ENCODE assay signal across 1 cellular context in the genomic region with DNA sequence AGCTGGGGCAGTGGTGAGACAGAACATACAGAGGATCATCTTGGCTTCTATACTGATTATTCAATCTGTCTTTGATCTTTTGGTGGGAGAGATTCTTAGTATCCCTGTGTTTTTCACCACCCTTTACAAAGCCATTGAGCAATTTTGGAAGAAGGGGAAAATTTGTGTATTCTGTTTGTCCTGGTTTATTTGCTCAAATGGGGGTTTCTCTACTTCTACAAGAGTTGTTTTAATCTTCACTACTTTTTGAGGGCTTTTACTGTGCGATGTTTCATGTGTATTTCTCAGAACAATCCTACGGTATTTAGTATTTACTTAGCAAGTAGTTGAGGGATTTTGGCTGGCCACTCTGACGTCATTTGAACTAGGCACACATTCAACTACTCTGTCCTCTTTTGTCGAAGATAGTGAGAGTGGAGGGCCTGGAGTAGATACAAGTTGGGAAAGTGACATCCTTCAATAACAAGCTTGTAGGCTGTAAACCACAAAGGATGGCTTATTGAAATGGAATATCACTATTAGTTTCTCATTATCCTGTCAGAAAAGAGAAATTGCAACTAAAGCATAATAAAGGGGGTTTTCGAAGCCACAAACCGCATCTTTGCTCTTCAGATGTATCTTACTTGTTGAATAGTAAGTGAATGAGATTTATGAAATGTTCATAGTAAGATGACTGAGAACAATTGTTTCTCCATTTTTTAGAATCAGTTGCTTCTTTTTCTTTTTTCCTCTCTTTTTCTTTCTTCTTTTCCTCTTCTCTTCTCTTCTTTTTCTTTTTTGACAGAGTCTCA.
TF ChIP-seq lines count a peak whose summit lies in the region.

No MANE protein-coding gene starts in this region.

TF ChIP-seq in IMR-90, 13 proteins besides CTCF, POLR2A, EP300 and RAD21 (continued from another document):
- TF ChIP-seq, protein P1, sequence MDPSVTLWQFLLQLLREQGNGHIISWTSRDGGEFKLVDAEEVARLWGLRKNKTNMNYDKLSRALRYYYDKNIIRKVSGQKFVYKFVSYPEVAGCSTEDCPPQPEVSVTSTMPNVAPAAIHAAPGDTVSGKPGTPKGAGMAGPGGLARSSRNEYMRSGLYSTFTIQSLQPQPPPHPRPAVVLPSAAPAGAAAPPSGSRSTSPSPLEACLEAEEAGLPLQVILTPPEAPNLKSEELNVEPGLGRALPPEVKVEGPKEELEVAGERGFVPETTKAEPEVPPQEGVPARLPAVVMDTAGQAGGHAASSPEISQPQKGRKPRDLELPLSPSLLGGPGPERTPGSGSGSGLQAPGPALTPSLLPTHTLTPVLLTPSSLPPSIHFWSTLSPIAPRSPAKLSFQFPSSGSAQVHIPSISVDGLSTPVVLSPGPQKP (IDR thresholded peaks at IDR 0.05; ENCODE audit: borderline replicate concordance, low read depth, low read length), result no peak
- no peak for TF ChIP-seq RCOR1 (IDR thresholded peaks at IDR 0.05; ENCODE audit: insufficient replicate concordance, low read length)
- no peak for TF ChIP-seq RFX5 (IDR thresholded peaks at IDR 0.05; ENCODE audit: low read depth, low read length)
- TF ChIP-seq NFE2L2 (IDR thresholded peaks at IDR 0.05; ENCODE audit: low read depth, low read length), result no peak
- TF ChIP-seq FOS (IDR thresholded peaks at IDR 0.05; ENCODE audit: low read depth, low read length), result no peak
- TF ChIP-seq MXI1 (IDR thresholded peaks at IDR 0.05; ENCODE audit: borderline replicate concordance, low read depth, low read length), result no peak
- TF ChIP-seq SMC3 (IDR thresholded peaks at IDR 0.05; ENCODE audit: low read depth, low read length), result no peak
